In the genomic region with DNA sequence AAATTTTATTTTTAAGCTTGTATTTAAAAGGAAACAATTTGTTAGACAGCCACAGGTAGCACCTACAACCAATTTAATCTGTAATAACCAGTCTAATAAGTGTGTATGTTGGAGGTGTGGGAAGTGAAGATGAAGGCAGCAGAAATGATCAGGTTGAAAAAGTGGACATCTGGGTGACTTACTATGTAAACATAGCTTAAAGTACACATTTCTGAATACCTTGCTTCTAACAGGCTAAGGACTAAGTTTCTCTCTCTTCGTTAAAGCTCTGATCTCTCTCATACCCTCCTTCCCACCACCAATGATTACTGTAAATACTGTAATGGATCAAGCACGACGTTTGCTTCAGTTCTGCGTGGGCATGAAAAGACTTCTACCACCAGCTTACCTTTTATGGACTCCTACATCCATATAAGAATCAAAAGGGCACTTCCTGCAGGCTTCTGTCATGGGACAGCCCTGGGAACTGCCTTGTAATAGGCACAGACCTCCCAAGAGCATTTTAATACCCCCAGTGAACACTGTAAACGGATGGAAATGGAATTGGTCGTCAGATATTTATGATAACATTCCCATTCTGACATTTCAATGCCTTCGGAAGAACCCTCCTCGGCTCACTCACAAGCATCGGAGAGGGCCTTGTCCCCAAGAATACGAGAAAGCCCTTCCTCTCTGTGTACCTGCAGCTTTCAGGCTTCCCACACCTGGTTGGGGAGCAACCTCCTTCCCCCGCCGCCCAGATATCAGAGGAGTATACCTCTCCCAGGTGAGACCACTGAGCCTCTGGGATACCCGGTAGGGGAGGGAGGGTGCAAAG, we compare ENCODE assay signal across 9 cellular contexts. TPM values are rescaled to one million over a fixed set of nuclear protein-coding genes. Genes with fewer than 3 reads are reported as not detected.
DNase-seq lines count a peak whose midpoint lies in the region; ATAC-seq, FAIRE-seq and TF ChIP-seq lines count a peak whose summit lies in the region.
"Had no signal": no experiment of that assay in that cellular context is flagged by ENCODE, and none has a peak within 500 bp of the region (broad histone marks: within the 10 kb centered on the region; RNA-seq: fewer than 3 reads in every experiment).

No MANE protein-coding gene starts in this region.

- H3K4me1 Mint-ChIP-seq in activated naive CD4-positive, alpha-beta T cell treated with anti-CD3 and anti-CD28 coated beads for 36 hours (ENCODE audit: low read depth), result peaks cover 25% of the 10 kb centered on the region

- no peaks in the 10 kb centered on the region for H3K9me3 ChIP-seq in mononuclear cell (ENCODE audit: low read depth, low read length)

- CTCF ChIA-PET in activated naive CD4-positive, alpha-beta T cell treated with anti-CD3 and anti-CD28 coated beads for 36 hours (lab: Charles Lee), result interaction anchor here (0.5 kb wide), 1 partner anchor 322 kb away, joined by 4 read pairs; no protein-coding TSS in a partner anchor

- no peaks in the 10 kb centered on the region for H3K27me3 ChIP-seq in mononuclear cell (ENCODE audit: insufficient read depth, low read length)

- no peak for TF ChIP-seq POLR2A in GM12892 (IDR thresholded peaks at IDR 0.05; ENCODE audit: low read depth, low read length)

- H3K36me3 Mint-ChIP-seq in activated naive CD4-positive, alpha-beta T cell treated with anti-CD3 and anti-CD28 coated beads for 36 hours (ENCODE audit: low read depth), result peaks cover 6% of the 10 kb centered on the region

- peak; percentile 19 for DNase-seq in activated naive CD4-positive, alpha-beta T cell treated with anti-CD3 and anti-CD28 coated beads for 36 hours
- no peak for DNase-seq in activated naive CD4-positive, alpha-beta T cell treated with anti-CD3 and anti-CD28 coated beads, Interleukin-2, amount 50 U/mL, for 16 hours
- DNase-seq in NCI-H774 (lab: John Stamatoyannopoulos, UW) (peak; percentile 11), NCI-H1436 treated with DMSO at 0.1 percent for 48 hours (lab: John Stamatoyannopoulos, UW) (no peak), GM12892 (ENCODE audit: insufficient read length) (no peak)

- peak overlapping the region; percentile 99 for H3K4me3 Mint-ChIP-seq in activated naive CD4-positive, alpha-beta T cell treated with anti-CD3 and anti-CD28 coated beads for 36 hours

- ATAC-seq in HG03565 (IDR thresholded peaks at IDR 0.05; ENCODE audit: unreplicated experiment), result no peak

- peak overlapping the region; percentile 97 for H3K4me3 ChIP-seq in mononuclear cell (ENCODE audit: low read length)

- no peaks in the 10 kb centered on the region for H3K9me3 Mint-ChIP-seq in activated naive CD4-positive, alpha-beta T cell treated with anti-CD3 and anti-CD28 coated beads for 36 hours

- peaks cover 23% of the 10 kb centered on the region for H3K4me1 ChIP-seq in mononuclear cell (ENCODE audit: insufficient read depth, low read length)

- FAIRE-seq in GM12892 (lab: Jason Lieb, UNC), result no peak

- intact Hi-C loops in activated naive CD4-positive, alpha-beta T cell treated with anti-CD3 and anti-CD28 coated beads for 36 hours (cut with micrococcal nuclease), result loop anchor here (1.0 kb wide), 2 partner anchors 19 to 86 kb away; partner anchors contain the start of gene DBF4B

- H3K27ac ChIP-seq in cingulate gyrus (ENCODE audit: low read depth, low read length), result peak overlapping the region; percentile 57

- peak overlapping the region; percentile 89 for H3K27ac Mint-ChIP-seq in activated naive CD4-positive, alpha-beta T cell treated with anti-CD3 and anti-CD28 coated beads for 36 hours

- H3K27me3 Mint-ChIP-seq in activated naive CD4-positive, alpha-beta T cell treated with anti-CD3 and anti-CD28 coated beads for 36 hours (ENCODE audit: low read depth), result no peaks in the 10 kb centered on the region

RNA-seq across cellular contexts. Expression of gene CCDC43, which starts 0.7 kb away (rescaled TPM):
- 10 to 100 TPM; 29.1 to 31.8 TPM for total RNA-seq in activated naive CD4-positive, alpha-beta T cell treated with anti-CD3 and anti-CD28 coated beads for 36 hours
- 28.4 TPM for total RNA-seq in mononuclear cell
- 20.4 TPM for polyA plus RNA-seq in GM12892 (2012; ENCODE audit: missing spikeins)

RNA-seq across cellular contexts. Expression of gene DBF4B, which starts 19.6 kb away (rescaled TPM):
- total RNA-seq in activated naive CD4-positive, alpha-beta T cell treated with anti-CD3 and anti-CD28 coated beads for 36 hours, result 10 to 100 TPM; 28.5 to 29.5 TPM
- 1.3 TPM for total RNA-seq in mononuclear cell
- polyA plus RNA-seq in GM12892 (2012; ENCODE audit: missing spikeins), result 8.3 TPM

RNA-seq across cellular contexts. Expression of gene MEIOC, which starts 32.6 kb away (rescaled TPM):
- total RNA-seq in activated naive CD4-positive, alpha-beta T cell treated with anti-CD3 and anti-CD28 coated beads for 36 hours, result under 1 TPM in 1 of 2 experiments, not detected in 1; 0.05 TPM
- not detected for total RNA-seq in mononuclear cell
- polyA plus RNA-seq in GM12892 (2012; ENCODE audit: missing spikeins), result 0.19 TPM
- total RNA-seq: dermis microvascular lymphatic vessel endothelial cell had no signal

Comparison
In these comparisons a context has a peak if more than half of its experiments do, and no peak if none do; other contexts are left out.
1. DNase-seq: peak in activated naive CD4-positive, alpha-beta T cell treated with anti-CD3 and anti-CD28 coated beads for 36 hours (single experiment) and NCI-H774 (single experiment); none in activated naive CD4-positive, alpha-beta T cell treated with anti-CD3 and anti-CD28 coated beads, Interleukin-2, amount 50 U/mL, for 16 hours (single experiment), NCI-H1436 treated with DMSO at 0.1 percent for 48 hours (single experiment) and GM12892 (single experiment).
2. RNA of gene DBF4B, which starts 19.6 kb away (total RNA-seq): 28.5 to 29.5 TPM in activated naive CD4-positive, alpha-beta T cell treated with anti-CD3 and anti-CD28 coated beads for 36 hours; 1.3 TPM in mononuclear cell (single experiment); every median in the first group is over 10 times any median in the second.